9 cellular contexts compared by ENCODE assay signal in genomic region chr17:57834146-57834741, GRCh38. TPM values are rescaled to one million over a fixed set of nuclear protein-coding genes. Genes with fewer than 3 reads are reported as not detected.
DNase-seq lines count a peak whose midpoint lies in the region; ATAC-seq and TF ChIP-seq lines count a peak whose summit lies in the region.
"Had no signal": no experiment of that assay in that cellular context is flagged by ENCODE, and none has a peak within 500 bp of the region (broad histone marks: within the 10 kb centered on the region; RNA-seq: fewer than 3 reads in every experiment).

No MANE protein-coding gene starts in this region.

- peaks cover 15% of the 10 kb centered on the region for H3K36me3 ChIP-seq in MG63
- H3K36me3 ChIP-seq in body of pancreas (replicated peaks in 1 of 2; ENCODE audit: insufficient read depth in 1 of 2, low read depth in 2 of 2) = peaks cover 4 to 10% of the 10 kb centered on the region in 2 donors
- H3K36me3 ChIP-seq in mesenchymal stem cell (ENCODE audit: control insufficient read depth in 1 of 2, insufficient read depth in 2 of 2, low read depth in 1 of 2, low read length in 2 of 2) = peaks cover 14 to 17% of the 10 kb centered on the region in 2 experiments

- H3K4ac ChIP-seq in mesenchymal stem cell (ENCODE audit: low read depth in 1 of 2, low read length in 2 of 2) = no peak overlapping the region

- H3K27me3 ChIP-seq in MG63 (no peaks in the 10 kb centered on the region), body of pancreas (no peaks in the 10 kb centered on the region), mesenchymal stem cell (ENCODE audit: control insufficient read depth in 1 of 2, insufficient read depth in 1 of 2, low read length in 2 of 2) (peaks cover 0 to 11% of the 10 kb centered on the region in 2 experiments)

- H3K4me3 ChIP-seq in MG63 (no peak overlapping the region), body of pancreas (no peak overlapping the region), mesenchymal stem cell (ENCODE audit: insufficient read depth in 1 of 2, low read depth in 1 of 2, low read length in 2 of 2) (no peak overlapping the region)

- no peak overlapping the region for H2BK5ac ChIP-seq in mesenchymal stem cell (ENCODE audit: low read depth, low read length, poor library complexity, severe bottlenecking)

- no peak overlapping the region for H3K4me2 ChIP-seq in mesenchymal stem cell (ENCODE audit: low read length, poor library complexity, severe bottlenecking)

- H2BK12ac ChIP-seq in mesenchymal stem cell (ENCODE audit: low read length in 2 of 2) = no peak overlapping the region

- TF ChIP-seq CTCF in body of pancreas (IDR thresholded peaks at IDR 0.05) = peak in 5 of 7 experiments; percentile 9 to 53 (median 46)

- H2BK15ac ChIP-seq in mesenchymal stem cell (ENCODE audit: low read depth, poor library complexity, severe bottlenecking) = no peak overlapping the region

- H3K79me1 ChIP-seq in mesenchymal stem cell (replicated peaks; ENCODE audit: low read length, poor library complexity, severe bottlenecking) = peaks cover 5% of the 10 kb centered on the region

- no peak overlapping the region for H3K23ac ChIP-seq in mesenchymal stem cell (ENCODE audit: low read length in 2 of 2)

- H3K27ac ChIP-seq in body of pancreas = peak overlapping the region in 2 of 4 donors; percentile 32 to 71
- no peak overlapping the region for H3K27ac ChIP-seq in mesenchymal stem cell (ENCODE audit: low read length, poor library complexity, severe bottlenecking)

- intact Hi-C loops in body of pancreas (cut with DNase I) = loop anchor here (10.0 kb wide), 2 partner anchors 589 to 709 kb away; no protein-coding TSS in a partner anchor

- H3K14ac ChIP-seq in mesenchymal stem cell (ENCODE audit: low read length in 2 of 2) = no peak overlapping the region

- H4K91ac ChIP-seq in mesenchymal stem cell (ENCODE audit: low read length) = no peak overlapping the region

- no peak overlapping the region for H2AK5ac ChIP-seq in mesenchymal stem cell (ENCODE audit: low read length, severe bottlenecking)

- H4K8ac ChIP-seq in mesenchymal stem cell (ENCODE audit: low read length) = no peak overlapping the region

- WGBS in body of pancreas, 2 donors = 32 to 51% methylated on average over 13 of the region's 13 CpGs
- WGBS in mesenchymal stem cell = 85% methylated on average over 13 of the region's 13 CpGs

- H3K9me3 ChIP-seq in MG63 = no peaks in the 10 kb centered on the region
- H3K9me3 ChIP-seq in body of pancreas = no peaks in the 10 kb centered on the region
- no peaks in the 10 kb centered on the region for H3K9me3 ChIP-seq in mesenchymal stem cell (ENCODE audit: control insufficient read depth, low read length)

- H3K4me1 ChIP-seq in body of pancreas = peaks cover 17% of the 10 kb centered on the region
- peaks cover 10% of the 10 kb centered on the region for H3K4me1 ChIP-seq in mesenchymal stem cell (ENCODE audit: control insufficient read depth, insufficient read depth, low read depth, low read length)

- DNase-seq in COLO668 (lab: John Stamatoyannopoulos, UW; ENCODE audit: unreplicated experiment) (peak; percentile 3), MG63 (peak; percentile 94), body of pancreas (peak; percentile 38 to 92 (median 60)), mesenchymal stem cell (no peak), NCI-H1694 treated with DMSO at 0.1 percent for 48 hours (lab: John Stamatoyannopoulos, UW) (no peak)
- DNase-seq in stimulated activated CD8-positive, alpha-beta memory T cell treated with anti-CD3 and anti-CD28 coated beads, Interleukin-4, amount 100 ng/mL, for 48 hours = no peak
- DNase-seq: naive B cell had no signal

- H2AFZ ChIP-seq in mesenchymal stem cell (ENCODE audit: low read depth, low read length) = no peak overlapping the region

- H3K9ac ChIP-seq in mesenchymal stem cell (ENCODE audit: low read length) = peak overlapping the region; percentile 7

- ATAC-seq in body of pancreas (peak; percentile 63), GM21717 (IDR thresholded peaks at IDR 0.05; ENCODE audit: unreplicated experiment) (no peak), HG02798 (IDR thresholded peaks at IDR 0.05; ENCODE audit: poor library complexity, unreplicated experiment) (no peak)

- H3K18ac ChIP-seq in mesenchymal stem cell (ENCODE audit: low read depth in 1 of 2, low read length in 2 of 2) = no peak overlapping the region

- H2BK120ac ChIP-seq in mesenchymal stem cell (ENCODE audit: low read depth, low read length) = no peak overlapping the region

- no peak for TF ChIP-seq POLR2A in body of pancreas (IDR thresholded peaks at IDR 0.05)

RNA-seq across cellular contexts. Expression of gene MRPS23, which starts 15.6 kb away (rescaled TPM):
- total RNA-seq in MG63 (2014; rRNA removed; shearing (Covaris generic); ENCODE audit: low replicate concordance) = 34.0 and 52.0 TPM in 2 replicates
- total RNA-seq in body of pancreas = 10 to 100 TPM in 1 of 2 donors, 1 to 10 TPM in 1; 1.3 to 13.7 TPM
- polyA plus RNA-seq in mesenchymal stem cell (2013, experiment 1 of 2) = 23.0 TPM
- polyA plus RNA-seq in mesenchymal stem cell (2013, experiment 2 of 2) = 21.0 TPM

Comparison
In these comparisons a context has a peak if more than half of its experiments do, and no peak if none do; other contexts are left out.
1. DNase-seq: peak in COLO668 (single experiment), MG63 (single experiment) and body of pancreas (4 of 4); none in mesenchymal stem cell (single experiment), NCI-H1694 treated with DMSO at 0.1 percent for 48 hours (single experiment) and stimulated activated CD8-positive, alpha-beta memory T cell treated with anti-CD3 and anti-CD28 coated beads, Interleukin-4, amount 100 ng/mL, for 48 hours (single experiment).